1 cellular context compared by ENCODE assay signal in the genomic region with DNA sequence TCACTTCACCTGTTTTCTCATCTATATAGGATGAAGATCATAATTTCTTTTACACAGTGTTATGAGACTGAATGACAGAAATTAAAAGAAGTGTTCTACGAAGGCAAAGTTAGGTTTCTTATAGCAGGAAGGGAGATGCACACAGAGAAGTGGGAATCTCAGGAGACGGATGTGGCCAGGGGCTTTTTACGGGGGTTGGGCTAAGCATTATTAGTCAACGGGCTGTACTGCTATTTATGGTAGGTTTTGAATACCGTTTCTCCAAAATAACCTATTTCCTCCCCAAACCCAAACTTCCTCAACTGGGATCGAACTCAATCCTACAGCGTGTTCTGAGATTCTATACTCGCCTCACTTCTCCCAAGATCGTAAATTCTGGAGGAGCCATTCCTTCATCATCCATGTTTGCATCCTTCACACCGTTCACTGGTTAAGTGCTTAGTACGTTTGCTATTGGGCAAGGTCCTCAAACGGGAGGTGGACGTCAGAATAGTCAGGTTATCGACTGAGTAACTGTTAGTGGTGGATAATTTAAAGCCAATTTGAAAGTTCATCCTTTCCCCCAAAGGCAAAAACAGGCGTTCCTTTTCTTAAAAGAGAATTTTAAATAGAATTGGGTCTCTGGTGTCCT.
TF ChIP-seq lines count a peak whose summit lies in the region.

No MANE protein-coding gene starts in this region.

TF ChIP-seq in H1, 55 proteins besides CTCF, POLR2A, EP300 and RAD21:
- TF ChIP-seq SP2 (IDR thresholded peaks at IDR 0.05; ENCODE audit: low read length) (no peak), CEBPB (IDR thresholded peaks at IDR 0.05; ENCODE audit: low read depth, low read length) (no peak), USF2 (IDR thresholded peaks at IDR 0.05; ENCODE audit: low read length) (no peak), TEAD4 (IDR thresholded peaks at IDR 0.05; ENCODE audit: low read depth, low read length) (no peak), SIRT6 (IDR thresholded peaks at IDR 0.05; ENCODE audit: low read length) (no peak), CBX8 (IDR thresholded peaks at IDR 0.05; ENCODE audit: borderline replicate concordance, low read depth, low read length) (no peak), HDAC6 (IDR thresholded peaks at IDR 0.05; ENCODE audit: low read depth, low read length) (no peak), BCL11A (IDR thresholded peaks at IDR 0.05; ENCODE audit: low read depth in 2 of 2, low read length in 2 of 2) (no peak), FOSL1 (IDR thresholded peaks at IDR 0.05; ENCODE audit: insufficient read depth, low read depth, low read length) (no peak), POU5F1 (IDR thresholded peaks at IDR 0.05; ENCODE audit: low read depth, low read length) (no peak)
- TF ChIP-seq, protein P1, sequence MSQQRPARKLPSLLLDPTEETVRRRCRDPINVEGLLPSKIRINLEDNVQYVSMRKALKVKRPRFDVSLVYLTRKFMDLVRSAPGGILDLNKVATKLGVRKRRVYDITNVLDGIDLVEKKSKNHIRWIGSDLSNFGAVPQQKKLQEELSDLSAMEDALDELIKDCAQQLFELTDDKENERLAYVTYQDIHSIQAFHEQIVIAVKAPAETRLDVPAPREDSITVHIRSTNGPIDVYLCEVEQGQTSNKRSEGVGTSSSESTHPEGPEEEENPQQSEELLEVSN (IDR thresholded peaks at IDR 0.05), result no peak
